Comparison of ENCODE assay signal across 9 cellular contexts in the genomic region with DNA sequence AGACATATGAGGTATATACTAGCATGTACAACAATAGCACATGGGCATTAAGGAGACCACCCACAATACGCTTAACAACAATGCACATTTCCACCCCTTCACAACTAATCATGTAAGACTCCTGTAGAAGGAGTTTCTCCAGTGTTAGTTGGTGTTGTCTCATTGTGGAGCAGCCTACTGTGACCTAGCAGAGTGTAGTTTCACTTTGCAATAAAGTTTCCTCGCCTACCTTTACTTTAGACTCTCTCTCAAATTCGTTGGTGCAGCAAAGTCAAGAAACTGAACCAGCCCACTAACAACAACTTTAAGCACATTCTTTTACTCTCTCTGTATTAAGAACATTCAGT.
DNase-seq lines count a peak whose midpoint lies in the region; ATAC-seq and TF ChIP-seq lines count a peak whose summit lies in the region.
"Had no signal": no experiment of that assay in that cellular context is flagged by ENCODE, and none has a peak within 500 bp of the region (broad histone marks: within the 10 kb centered on the region; RNA-seq: fewer than 3 reads in every experiment).

No MANE protein-coding gene starts in this region.

- TF ChIP-seq CTCF in Loucy (conservative IDR thresholded peaks at IDR 0.05; ENCODE audit: low read length): no peak

- ATAC-seq in HG02678 (IDR thresholded peaks at IDR 0.05; ENCODE audit: unreplicated experiment): peak; percentile 48
- ATAC-seq in stimulated activated naive CD8-positive, alpha-beta T cell treated with anti-CD3 and anti-CD28 coated beads, Interleukin-15, amount 100 ng/mL, for 72 hours: peak; percentile 63

- no peaks in the 10 kb centered on the region for H3K9me2 ChIP-seq in Loucy (replicated peaks; ENCODE audit: low read depth, low read length)

- peaks cover 30% of the 10 kb centered on the region for H3K4me1 ChIP-seq in Loucy (ENCODE audit: insufficient read depth, low read length, poor library complexity, severe bottlenecking)

- H3K4me3 Mint-ChIP-seq in stimulated activated naive CD8-positive, alpha-beta T cell treated with anti-CD3 and anti-CD28 coated beads, Interleukin-15, amount 100 ng/mL, for 72 hours: peak overlapping the region; percentile 67 to 85

- H4K20me1 ChIP-seq in Loucy (ENCODE audit: insufficient read depth, low read length, poor library complexity, severe bottlenecking): no peaks in the 10 kb centered on the region

- H3K9ac ChIP-seq in Loucy (ENCODE audit: low read depth, low read length, poor library complexity, severe bottlenecking): no peak overlapping the region

- H3K4me3 ChIP-seq in Loucy (ENCODE audit: low read length, poor library complexity, severe bottlenecking): peak overlapping the region; percentile 54

- peak overlapping the region; percentile 79 to 87 for H3K27ac Mint-ChIP-seq in stimulated activated naive CD8-positive, alpha-beta T cell treated with anti-CD3 and anti-CD28 coated beads, Interleukin-15, amount 100 ng/mL, for 72 hours

- no peaks in the 10 kb centered on the region for H3K36me3 ChIP-seq in Loucy (ENCODE audit: insufficient read depth, low read length)

- H3K9me3 ChIP-seq in Loucy (ENCODE audit: insufficient read depth, low read depth, low read length): no peaks in the 10 kb centered on the region

- H3K9me3 Mint-ChIP-seq in stimulated activated naive CD8-positive, alpha-beta T cell treated with anti-CD3 and anti-CD28 coated beads, Interleukin-15, amount 100 ng/mL, for 72 hours: peaks cover 5 to 7% of the 10 kb centered on the region in 2 donors

- no peaks in the 10 kb centered on the region for H3K27me3 ChIP-seq in Loucy (ENCODE audit: insufficient read depth, low read length, poor library complexity, severe bottlenecking)

- peaks cover 6% of the 10 kb centered on the region; the same call in 1 of the 2 replicates for H3F3A ChIP-seq in Loucy (ENCODE audit: low read depth)

- H3K79me2 ChIP-seq in Loucy (ENCODE audit: insufficient read depth, low read length): no peaks in the 10 kb centered on the region

- no peak overlapping the region for H2AFZ ChIP-seq in Loucy (ENCODE audit: low read length)

- peaks cover 56% of the 10 kb centered on the region for H3K4me1 Mint-ChIP-seq in stimulated activated naive CD8-positive, alpha-beta T cell treated with anti-CD3 and anti-CD28 coated beads, Interleukin-15, amount 100 ng/mL, for 72 hours

- peak; percentile 12 for DNase-seq in stimulated activated CD4-positive, alpha-beta T cell treated with anti-CD3 and anti-CD28 coated beads, Interleukin-15, amount 100 ng/mL, for 24 hours
- DNase-seq in stimulated activated CD4-positive, alpha-beta T cell treated with anti-CD3 and anti-CD28 coated beads, Interleukin-1b, Interleukin-23, amount 100 ng/mL, for 48 hours: no peak
- no peak for DNase-seq in stimulated activated naive CD8-positive, alpha-beta T cell treated with anti-CD3 and anti-CD28 coated beads, Interleukin-15, amount 100 ng/mL, for 72 hours
- DNase-seq in NCI-H524 (lab: John Stamatoyannopoulos, UW) (no peak), foreskin melanocyte (no peak), NCI-H2029 treated with DMSO at 0.1 percent for 48 hours (lab: John Stamatoyannopoulos, UW) (no peak)
- DNase-seq: DMS79 had no signal

- peak overlapping the region; percentile 63 for H3K4me2 ChIP-seq in Loucy (ENCODE audit: low read depth, low read length, poor library complexity, severe bottlenecking)

- H3K27me3 Mint-ChIP-seq in stimulated activated naive CD8-positive, alpha-beta T cell treated with anti-CD3 and anti-CD28 coated beads, Interleukin-15, amount 100 ng/mL, for 72 hours: no peaks in the 10 kb centered on the region
